ENCODE assay signal across 8 cellular contexts in the genomic region with DNA sequence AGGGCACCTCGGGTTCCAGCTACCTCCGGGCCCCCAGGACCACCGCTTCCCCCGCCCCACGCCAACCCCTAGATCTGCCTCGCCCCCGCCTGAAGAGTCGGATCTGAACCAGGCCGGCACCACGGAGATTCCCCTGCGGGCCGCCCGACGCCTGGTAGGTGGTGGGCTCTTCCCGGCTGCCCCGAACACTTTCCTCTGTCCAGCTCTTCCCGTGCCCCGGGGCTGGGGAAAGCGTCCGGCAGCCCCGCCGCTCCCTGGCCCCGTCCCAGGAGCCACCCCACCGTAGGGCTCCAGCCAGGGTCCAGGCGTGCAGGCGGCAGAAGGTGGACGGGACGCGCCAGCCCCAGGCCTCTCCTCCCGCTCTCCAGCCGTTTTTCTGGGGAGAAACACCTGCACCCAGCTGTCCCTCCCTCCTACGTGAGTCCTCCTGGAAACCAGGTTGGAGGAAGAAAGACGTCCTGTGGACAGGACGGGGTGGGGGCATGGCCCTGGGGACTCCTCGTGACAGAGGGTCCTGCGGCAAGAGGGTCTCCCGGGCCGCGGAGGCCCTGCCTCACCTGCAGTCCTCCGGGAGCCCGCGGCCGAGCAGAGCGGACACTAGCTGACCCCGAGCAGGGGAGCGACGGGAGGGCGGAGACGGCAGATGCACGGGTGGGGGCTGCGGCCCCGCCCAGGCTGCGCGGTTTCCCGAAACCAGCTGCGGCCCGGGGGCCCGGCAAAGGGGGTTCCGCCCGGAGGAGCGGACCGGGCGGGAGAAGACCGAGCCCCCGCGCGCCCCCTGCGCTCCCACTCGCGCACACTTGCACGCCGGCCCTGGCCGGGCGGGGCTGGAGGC. TPM values are rescaled to one million over a fixed set of nuclear protein-coding genes. Genes with fewer than 3 reads are reported as not detected.
A peak's percentile ranks its signal among the peaks of the same experiment; 100 is the strongest.
DNase-seq lines count a peak whose midpoint lies in the region; ATAC-seq lines count a peak whose summit lies in the region.

A gene (minus strand): TSS at position 624 of the 835 bp plus-strand sequence. CDS start 3,795 bp downstream, outside the sequence.

- H3K27ac ChIP-seq in muscle layer of duodenum (ENCODE audit: low read length) (peak within 1 kb of the TSS; percentile 53), urinary bladder (ENCODE audit: low read depth) (peak within 1 kb of the TSS; percentile 59)

- peak within 1 kb of the TSS; percentile 55 for H3K4me3 Mint-ChIP-seq in activated T-cell treated with anti-CD3 and anti-CD28 coated beads, Interleukin-2, amount 50 U/mL, for 24 hours

- peaks cover 6% of the 10 kb centered on the region for H3K4me1 Mint-ChIP-seq in activated T-cell treated with anti-CD3 and anti-CD28 coated beads, Interleukin-2, amount 50 U/mL, for 24 hours (ENCODE audit: low read depth)

- no peak for DNase-seq in activated T-cell treated with anti-CD3 and anti-CD28 coated beads, Interleukin-2, amount 50 U/mL, for 24 hours
- DNase-seq in activated T-cell treated with anti-CD3 and anti-CD28 coated beads for 4 hours (no peak), HPDE6-E6E7 (ENCODE audit: extremely low spot score) (no peak), NCI-H2107 (lab: John Stamatoyannopoulos, UW) (no peak)

- peaks cover 4% of the 10 kb centered on the region for H3K27me3 ChIP-seq in muscle layer of duodenum (ENCODE audit: low read depth, low read length)

- 5% methylated on average over 74 of the region's 74 CpGs for WGBS in urinary bladder

- H3K27me3 Mint-ChIP-seq in activated T-cell treated with anti-CD3 and anti-CD28 coated beads, Interleukin-2, amount 50 U/mL, for 24 hours = peaks cover 78% of the 10 kb centered on the region

- H3K36me3 Mint-ChIP-seq in activated T-cell treated with anti-CD3 and anti-CD28 coated beads, Interleukin-2, amount 50 U/mL, for 24 hours (ENCODE audit: low read depth) = no peaks in the 10 kb centered on the region

- H3K27ac Mint-ChIP-seq in activated T-cell treated with anti-CD3 and anti-CD28 coated beads, Interleukin-2, amount 50 U/mL, for 24 hours = no peak within 1 kb of the TSS

- peaks cover 10 to 21% of the 10 kb centered on the region in 2 donors for H3K36me3 ChIP-seq in muscle layer of duodenum (ENCODE audit: control insufficient read depth in 1 of 2, insufficient read depth in 2 of 2, low read length in 2 of 2)
- no peaks in the 10 kb centered on the region for H3K36me3 ChIP-seq in urinary bladder (ENCODE audit: insufficient read depth)

- H3K4me1 ChIP-seq in muscle layer of duodenum (ENCODE audit: control insufficient read depth in 1 of 2, insufficient read depth in 2 of 2, low read length in 2 of 2) = peaks cover 9 to 11% of the 10 kb centered on the region in 2 donors
- H3K4me1 ChIP-seq in urinary bladder (ENCODE audit: insufficient read depth) = no peaks in the 10 kb centered on the region

- H3K4me3 ChIP-seq in muscle layer of duodenum (ENCODE audit: low read depth in 1 of 2, low read length in 2 of 2) (peak within 1 kb of the TSS; percentile 73 to 75), urinary bladder (ENCODE audit: low read depth, low read length) (peak within 1 kb of the TSS; percentile 70)

- ATAC-seq in esophagus mucosa = peak; percentile 43
- ATAC-seq in GM18517 (IDR thresholded peaks at IDR 0.05; ENCODE audit: unreplicated experiment) = no peak

- peaks cover 0 to 4% of the 10 kb centered on the region in 2 donors for H3K9me3 ChIP-seq in muscle layer of duodenum (ENCODE audit: control insufficient read depth in 1 of 2, low read length in 2 of 2)

- H3K9me3 Mint-ChIP-seq in activated T-cell treated with anti-CD3 and anti-CD28 coated beads, Interleukin-2, amount 50 U/mL, for 24 hours = no peaks in the 10 kb centered on the region

RNA-seq across cellular contexts. Expression of the gene that starts here (rescaled TPM):
- total RNA-seq in esophagus mucosa = 4.2 TPM
- total RNA-seq in urinary bladder = 59.4 TPM
- 84.0 TPM for polyA plus RNA-seq in urinary bladder

Comparison
In these comparisons a context has a peak if more than half of its experiments do, and no peak if none do; other contexts are left out.
1. RNA of the gene that starts here (total RNA-seq): 59.4 TPM in urinary bladder (single experiment); 4.2 TPM in esophagus mucosa (single experiment); every median in the first group is over 10 times any median in the second.